Comparison of ENCODE assay signal across 8 cellular contexts in genomic region chr7:6446977-6447588, GRCh38. TPM values are rescaled to one million over a fixed set of nuclear protein-coding genes. Genes with fewer than 3 reads are reported as not detected.
DNase-seq lines count a peak whose midpoint lies in the region; ATAC-seq, FAIRE-seq and TF ChIP-seq lines count a peak whose summit lies in the region.

No MANE protein-coding gene starts in this region.

- peaks cover 20% of the 10 kb centered on the region for H3K36me3 Mint-ChIP-seq in memory B cell

- H3K27me3 ChIP-seq in BJ (ENCODE audit: control insufficient read depth, insufficient read depth, low read length) = no peaks in the 10 kb centered on the region
- no peaks in the 10 kb centered on the region for H3K27me3 ChIP-seq in H1 (replicated peaks in 1 of 4; ENCODE audit: control insufficient read depth in 3 of 4, extremely low read depth in 1 of 4, insufficient read depth in 3 of 4, low read length in 3 of 4)
- no peaks in the 10 kb centered on the region for H3K27me3 ChIP-seq in stomach smooth muscle (ENCODE audit: control insufficient read depth in 1 of 2, insufficient read depth in 2 of 2, low read length in 2 of 2)

- TF ChIP-seq RAD21 in H1 (IDR thresholded peaks at IDR 0.05 in 1 of 2, conservative IDR thresholded peaks at IDR 0.05 in 1 of 2; ENCODE audit: low read depth in 2 of 2, low read length in 2 of 2) = no peak

- H3K27ac ChIP-seq in H1 (ENCODE audit: low read depth, low read length) = peak overlapping the region; percentile 76; the same call in 1 of the 2 replicates
- peak overlapping the region; percentile 77 for H3K27ac ChIP-seq in stomach smooth muscle (ENCODE audit: low read length)

- H3K4me1 ChIP-seq in H1 (replicated peaks in 1 of 4; ENCODE audit: control insufficient read depth in 3 of 4, insufficient read depth in 4 of 4, low read length in 3 of 4) = no peaks in the 10 kb centered on the region; a peak in 1 of 7 replicates
- peaks cover 9% of the 10 kb centered on the region for H3K4me1 ChIP-seq in stomach smooth muscle (ENCODE audit: control insufficient read depth, insufficient read depth, low read length)

- H3K18ac ChIP-seq in H1 (ENCODE audit: extremely low read depth, low read length) = peak overlapping the region; percentile 93

- TF ChIP-seq CTCF in BJ (IDR thresholded peaks at IDR 0.05; ENCODE audit: insufficient read depth, low read depth, low read length) (no peak), H1 (IDR thresholded peaks at IDR 0.05; ENCODE audit: control extremely low read depth in 1 of 3, insufficient read depth in 1 of 3, low read depth in 1 of 3, low read length in 3 of 3) (no peak)

- peak overlapping the region; percentile 90 for H2BK5ac ChIP-seq in H1 (ENCODE audit: low read depth, low read length)

- no peak for TF ChIP-seq POLR2A in H1 (IDR thresholded peaks at IDR 0.05; ENCODE audit: control extremely low read depth in 1 of 2, low read depth in 2 of 2, low read length in 2 of 2)

- peak overlapping the region; percentile 72; the same call in 1 of the 2 replicates for H2BK15ac ChIP-seq in H1 (ENCODE audit: low read length)

- no peak overlapping the region for H3K4ac ChIP-seq in H1 (replicated peaks; ENCODE audit: insufficient read length, low read depth, low read length)

- H2BK120ac ChIP-seq in H1 (replicated peaks; ENCODE audit: low read depth, low read length) = no peak overlapping the region

- TF ChIP-seq EP300 in H1 (IDR thresholded peaks at IDR 0.05; ENCODE audit: borderline replicate concordance in 1 of 2, low read depth in 2 of 2, low read length in 2 of 2) = no peak

- 5% methylated on average over 24 of the region's 25 CpGs; no CpG with 5 or more reads in 1 of the 2 experiments for WGBS in H1 (ENCODE audit: extremely low coverage in 1 of 2, insufficient coverage in 1 of 2, insufficient read length in 1 of 2, insufficient replicate concordance in 2 of 2, low coverage in 1 of 2, low lambda C conversion rate in 2 of 2, missing lambda C conversion rate in 1 of 2), 2 experiments

- H3K9ac ChIP-seq in H1 (replicated peaks in 1 of 4; ENCODE audit: extremely low read depth in 1 of 4, low read depth in 3 of 4, low read length in 3 of 4) = peak overlapping the region; percentile 54 to 91 (median 82)
- peak overlapping the region; percentile 87 to 89 for H3K9ac ChIP-seq in stomach smooth muscle (ENCODE audit: low read length in 2 of 2)

- peaks cover 8 to 46% of the 10 kb centered on the region in 2 experiments for H3K79me2 ChIP-seq in H1 (ENCODE audit: control insufficient read depth in 1 of 2, insufficient read depth in 2 of 2, low read length in 2 of 2)

- H3K79me1 ChIP-seq in H1 (ENCODE audit: low read depth, low read length) = peaks cover 6% of the 10 kb centered on the region; the same call in 1 of the 2 replicates

- peak overlapping the region; percentile 90 for H3K4me3 Mint-ChIP-seq in memory B cell

- no peaks in the 10 kb centered on the region for H3K27me3 Mint-ChIP-seq in memory B cell

- peak; percentile 20 for ATAC-seq in GM19025 (IDR thresholded peaks at IDR 0.05; ENCODE audit: low read depth, unreplicated experiment)
- ATAC-seq in HG03378 (IDR thresholded peaks at IDR 0.05; ENCODE audit: unreplicated experiment) = peak; percentile 20
- ATAC-seq in memory B cell (ENCODE audit: low read depth) = peak; percentile 44

- peak overlapping the region; percentile 100 for H3K4me3 ChIP-seq in BJ (ENCODE audit: low read depth, low read length)
- peak overlapping the region; percentile 88 to 97 (median 92) for H3K4me3 ChIP-seq in H1 (ENCODE audit: extremely low read depth in 1 of 4, insufficient read depth in 2 of 4, low read depth in 3 of 4, low read length in 4 of 4)
- peak overlapping the region; percentile 94 to 99 for H3K4me3 ChIP-seq in stomach smooth muscle (ENCODE audit: low read length in 2 of 2)

- POLR2A ChIA-PET in BJ (lab: Charles Lee) (no interaction called here), H1 (lab: Charles Lee; ENCODE audit: partially characterized antibody) (interaction anchor here (0.8 to 4.8 kb wide), 8 partner anchors 7 to 287 kb away, joined by 3 to 25 read pairs (median 4); no protein-coding TSS in a partner anchor)

- H2AFZ ChIP-seq in H1 (ENCODE audit: low read length) = no peak overlapping the region

- FAIRE-seq in H1 (lab: Jason Lieb, UNC) = no peak

- no peaks in the 10 kb centered on the region for H3K9me3 ChIP-seq in H1 (ENCODE audit: insufficient read depth in 2 of 2, low read depth in 1 of 2, low read length in 1 of 2)
- H3K9me3 ChIP-seq in stomach smooth muscle (ENCODE audit: control insufficient read depth in 2 of 2, low read length in 2 of 2) = no peaks in the 10 kb centered on the region

- H2BK20ac ChIP-seq in H1 (ENCODE audit: low read length) = no peak overlapping the region

- DNase-seq in BJ (ENCODE audit: low read depth) = peak; percentile 39
- peak; percentile 91 for DNase-seq in NCI-H345 (lab: John Stamatoyannopoulos, UW)
- peak; percentile 17 to 22 for DNase-seq in activated CD4-positive, alpha-beta T cell treated with anti-CD3 and anti-CD28 coated beads, Interleukin-2, amount 50 U/mL, for 24 hours (ENCODE audit: low read depth in 1 of 2, low spot score in 1 of 2)
- DNase-seq in H1 (ENCODE audit: low read depth in 1 of 2, low spot score in 2 of 2) = peak in 1 of 2 experiments; percentile 64
- peak; percentile 21 to 40 for DNase-seq in memory B cell (ENCODE audit: low spot score in 2 of 2)

- CTCF ChIA-PET in BJ (lab: Yijun Ruan, JAX) (interaction anchor here (1.8 kb wide), 1 partner anchor 16 kb away, joined by 4 read pairs; no protein-coding TSS in a partner anchor), H1 (lab: Charles Lee; ENCODE audit: partially characterized antibody) (interaction anchor here (0.6 kb wide), 1 partner anchor 12 kb away, joined by 3 read pairs; no protein-coding TSS in a partner anchor)

- H2BK12ac ChIP-seq in H1 (ENCODE audit: low read depth, low read length) = peak overlapping the region; percentile 75; the same call in 1 of the 2 replicates

- H4K91ac ChIP-seq in H1 (replicated peaks; ENCODE audit: insufficient read length, low read length) = no peak overlapping the region

- peaks cover 0 to 7% of the 10 kb centered on the region in 2 experiments for H4K20me1 ChIP-seq in H1 (replicated peaks in 1 of 2; ENCODE audit: control insufficient read depth in 1 of 2, insufficient read depth in 2 of 2, low read length in 2 of 2)

- H3K9me3 Mint-ChIP-seq in memory B cell = no peaks in the 10 kb centered on the region

- peak overlapping the region; percentile 9 for H3K14ac ChIP-seq in H1 (ENCODE audit: insufficient read length)

- H3K36me3 ChIP-seq in BJ (ENCODE audit: control insufficient read depth, insufficient read depth, low read length) (peaks cover 6% of the 10 kb centered on the region), H1 (ENCODE audit: control insufficient read depth in 2 of 4, insufficient read depth in 4 of 4, low read length in 3 of 4) (peaks cover 5 to 40% (median 26%) of the 10 kb centered on the region in 4 experiments), stomach smooth muscle (ENCODE audit: control insufficient read depth in 2 of 2, insufficient read depth in 2 of 2, low read length in 2 of 2) (peaks cover 4 to 18% of the 10 kb centered on the region in 2 donors)

- peak overlapping the region; percentile 77 for H4K5ac ChIP-seq in H1 (ENCODE audit: insufficient read length, low read depth, low read length)

- H3K56ac ChIP-seq in H1 (replicated peaks; ENCODE audit: insufficient read length, low read depth, low read length) = peak overlapping the region; percentile 73

- peak overlapping the region; percentile 94; the same call in 1 of the 2 replicates for H4K8ac ChIP-seq in H1 (ENCODE audit: extremely low read depth, insufficient read depth, low read length)

- H3K23me2 ChIP-seq in H1 (ENCODE audit: low read depth, low read length) = no peaks in the 10 kb centered on the region; the same call in 1 of the 2 replicates

- no peak overlapping the region for H3K23ac ChIP-seq in H1 (ENCODE audit: insufficient read length)

- peaks cover 19% of the 10 kb centered on the region for H3K4me1 Mint-ChIP-seq in memory B cell

- H3K27ac Mint-ChIP-seq in memory B cell = peak overlapping the region; percentile 91

- peak overlapping the region; percentile 88; the same call in 1 of the 2 replicates for H2AK5ac ChIP-seq in H1 (ENCODE audit: low read depth, low read length)

- H3K4me2 ChIP-seq in H1 (ENCODE audit: insufficient read depth in 1 of 2, low read depth in 2 of 2, low read length in 2 of 2) = peak overlapping the region; percentile 76 to 86

TF ChIP-seq in H1, 55 proteins besides CTCF, POLR2A, EP300 and RAD21 (continues in another document):
- TF ChIP-seq CBX8 (IDR thresholded peaks at IDR 0.05; ENCODE audit: borderline replicate concordance, low read depth, low read length) (no peak), KDM1A (IDR thresholded peaks at IDR 0.05; ENCODE audit: borderline replicate concordance, low read length) (peak; percentile 95)

RNA-seq across cellular contexts. Expression of gene DAGLB, which starts 0.7 kb away (rescaled TPM):
- 32.7 and 40.5 TPM in 2 replicates for polyA plus RNA-seq in BJ (2011; rRNA removed)
- 25.4 and 40.3 TPM in 2 replicates for polyA minus RNA-seq in BJ (2011; rRNA and poly(A)+ RNA removed)
- 22.1 and 27.0 TPM in 2 replicates for total RNA-seq in H1 (2021; fragmentation: NEBNext Ultra II Directional; extraction: Animal tissue kit (Norgen Biotek cat#: 25700))
- 39.6 and 43.3 TPM in 2 replicates for polyA plus RNA-seq in H1 (2011; rRNA removed)
- polyA plus RNA-seq in H1 (2011; cell fraction: cytosol; rRNA removed) = 26.5 TPM
- 48.0 TPM for polyA plus RNA-seq in H1 (2011; cell fraction: nucleus; rRNA removed)
- 22.5 to 29.8 TPM (median 25.0 TPM) in 4 replicates for polyA plus RNA-seq in H1 (2012, experiment 1 of 2)
- 26.1 TPM for polyA plus RNA-seq in H1 (2012, experiment 2 of 2)
- polyA plus RNA-seq in H1 (2013, experiment 1 of 2) = 27.5 TPM
- 25.2 TPM for polyA plus RNA-seq in H1 (2013, experiment 2 of 2)
- 70.6 and 75.3 TPM in 2 replicates for polyA minus RNA-seq in H1 (2011; rRNA and poly(A)+ RNA removed)
- polyA minus RNA-seq in H1 (2011; cell fraction: cytosol; rRNA and poly(A)+ RNA removed) = 28.5 TPM
- polyA minus RNA-seq in H1 (2011; cell fraction: nucleus; rRNA and poly(A)+ RNA removed) = 69.8 TPM

RNA-seq across cellular contexts. Expression of gene KDELR2, which starts 36.9 kb away (rescaled TPM):
- polyA plus RNA-seq in BJ (2011; rRNA removed) = 237 and 301 TPM in 2 replicates
- 165 and 181 TPM in 2 replicates for polyA minus RNA-seq in BJ (2011; rRNA and poly(A)+ RNA removed)
- total RNA-seq in H1 (2021; fragmentation: NEBNext Ultra II Directional; extraction: Animal tissue kit (Norgen Biotek cat#: 25700)) = 75.3 and 82.9 TPM in 2 replicates
- polyA plus RNA-seq in H1 (2011; rRNA removed) = 54.1 and 66.8 TPM in 2 replicates
- polyA plus RNA-seq in H1 (2011; cell fraction: cytosol; rRNA removed) = 48.6 TPM
- polyA plus RNA-seq in H1 (2011; cell fraction: nucleus; rRNA removed) = 21.9 TPM
- 45.3 to 54.2 TPM (median 47.7 TPM) in 4 replicates for polyA plus RNA-seq in H1 (2012, experiment 1 of 2)
- polyA plus RNA-seq in H1 (2012, experiment 2 of 2) = 35.5 TPM
- polyA plus RNA-seq in H1 (2013, experiment 1 of 2) = 79.4 TPM
- polyA plus RNA-seq in H1 (2013, experiment 2 of 2) = 94.5 TPM
- polyA minus RNA-seq in H1 (2011; rRNA and poly(A)+ RNA removed) = 57.5 and 65.0 TPM in 2 replicates
- polyA minus RNA-seq in H1 (2011; cell fraction: cytosol; rRNA and poly(A)+ RNA removed) = 36.8 TPM
- polyA minus RNA-seq in H1 (2011; cell fraction: nucleus; rRNA and poly(A)+ RNA removed) = 25.1 TPM
